In the genomic region with DNA sequence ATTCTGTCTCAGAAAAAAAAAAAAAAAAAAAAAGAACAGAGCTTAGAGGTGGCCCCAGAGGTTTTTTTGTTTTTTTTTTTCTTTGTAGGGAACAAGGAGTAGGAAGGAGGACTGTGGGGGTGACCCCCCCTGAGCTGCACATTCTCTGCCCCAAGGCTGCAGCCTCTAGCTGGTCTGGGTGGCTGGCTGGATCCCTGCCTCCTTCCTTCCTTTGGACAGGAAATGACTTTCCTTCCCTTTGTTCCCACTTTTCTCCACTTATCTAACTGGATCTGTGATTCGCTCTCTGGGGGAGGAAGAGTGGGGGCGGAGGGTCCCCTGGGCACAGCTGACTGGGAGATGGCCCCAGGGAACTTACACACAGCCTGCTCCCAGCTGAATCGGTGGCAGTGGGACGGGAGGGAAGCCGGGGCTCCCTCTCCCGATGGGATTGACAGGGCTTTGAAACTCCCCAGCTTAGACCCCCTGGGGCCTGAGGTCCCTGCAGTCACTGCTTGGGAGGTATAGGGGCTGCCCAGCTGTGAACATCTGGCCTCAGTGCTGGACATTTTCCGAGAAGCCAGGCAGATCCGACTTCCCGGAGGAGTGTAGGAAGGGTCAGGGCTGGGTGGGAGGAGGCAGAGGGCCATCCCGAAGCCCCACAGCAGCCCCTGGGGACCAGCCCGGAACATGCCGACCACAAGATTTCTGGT, we compare ENCODE assay signal across 2 cellular contexts.
TF ChIP-seq lines count a peak whose summit lies in the region.

No MANE protein-coding gene starts in this region.

TF ChIP-seq in GM23338, 12 proteins besides CTCF, POLR2A, EP300 and RAD21:
- TF ChIP-seq POLR2AphosphoS5 (IDR thresholded peaks at IDR 0.05; ENCODE audit: low read depth) (no peak), ZNF331 (CRISPR knock-in tag; IDR thresholded peaks at IDR 0.05; ENCODE audit: low read depth) (no peak), EZH2phosphoT487 (IDR thresholded peaks at IDR 0.05; ENCODE audit: unreplicated experiment) (no peak), JUNB (IDR thresholded peaks at IDR 0.05; ENCODE audit: unreplicated experiment) (no peak)
- TF ChIP-seq, protein P1, sequence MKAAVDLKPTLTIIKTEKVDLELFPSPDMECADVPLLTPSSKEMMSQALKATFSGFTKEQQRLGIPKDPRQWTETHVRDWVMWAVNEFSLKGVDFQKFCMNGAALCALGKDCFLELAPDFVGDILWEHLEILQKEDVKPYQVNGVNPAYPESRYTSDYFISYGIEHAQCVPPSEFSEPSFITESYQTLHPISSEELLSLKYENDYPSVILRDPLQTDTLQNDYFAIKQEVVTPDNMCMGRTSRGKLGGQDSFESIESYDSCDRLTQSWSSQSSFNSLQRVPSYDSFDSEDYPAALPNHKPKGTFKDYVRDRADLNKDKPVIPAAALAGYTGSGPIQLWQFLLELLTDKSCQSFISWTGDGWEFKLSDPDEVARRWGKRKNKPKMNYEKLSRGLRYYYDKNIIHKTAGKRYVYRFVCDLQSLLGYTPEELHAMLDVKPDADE (IDR thresholded peaks at IDR 0.05), result 0 out of 2 replicates have a peak, but pooled peaks have one; percentile 21
- TF ChIP-seq, protein P2, sequence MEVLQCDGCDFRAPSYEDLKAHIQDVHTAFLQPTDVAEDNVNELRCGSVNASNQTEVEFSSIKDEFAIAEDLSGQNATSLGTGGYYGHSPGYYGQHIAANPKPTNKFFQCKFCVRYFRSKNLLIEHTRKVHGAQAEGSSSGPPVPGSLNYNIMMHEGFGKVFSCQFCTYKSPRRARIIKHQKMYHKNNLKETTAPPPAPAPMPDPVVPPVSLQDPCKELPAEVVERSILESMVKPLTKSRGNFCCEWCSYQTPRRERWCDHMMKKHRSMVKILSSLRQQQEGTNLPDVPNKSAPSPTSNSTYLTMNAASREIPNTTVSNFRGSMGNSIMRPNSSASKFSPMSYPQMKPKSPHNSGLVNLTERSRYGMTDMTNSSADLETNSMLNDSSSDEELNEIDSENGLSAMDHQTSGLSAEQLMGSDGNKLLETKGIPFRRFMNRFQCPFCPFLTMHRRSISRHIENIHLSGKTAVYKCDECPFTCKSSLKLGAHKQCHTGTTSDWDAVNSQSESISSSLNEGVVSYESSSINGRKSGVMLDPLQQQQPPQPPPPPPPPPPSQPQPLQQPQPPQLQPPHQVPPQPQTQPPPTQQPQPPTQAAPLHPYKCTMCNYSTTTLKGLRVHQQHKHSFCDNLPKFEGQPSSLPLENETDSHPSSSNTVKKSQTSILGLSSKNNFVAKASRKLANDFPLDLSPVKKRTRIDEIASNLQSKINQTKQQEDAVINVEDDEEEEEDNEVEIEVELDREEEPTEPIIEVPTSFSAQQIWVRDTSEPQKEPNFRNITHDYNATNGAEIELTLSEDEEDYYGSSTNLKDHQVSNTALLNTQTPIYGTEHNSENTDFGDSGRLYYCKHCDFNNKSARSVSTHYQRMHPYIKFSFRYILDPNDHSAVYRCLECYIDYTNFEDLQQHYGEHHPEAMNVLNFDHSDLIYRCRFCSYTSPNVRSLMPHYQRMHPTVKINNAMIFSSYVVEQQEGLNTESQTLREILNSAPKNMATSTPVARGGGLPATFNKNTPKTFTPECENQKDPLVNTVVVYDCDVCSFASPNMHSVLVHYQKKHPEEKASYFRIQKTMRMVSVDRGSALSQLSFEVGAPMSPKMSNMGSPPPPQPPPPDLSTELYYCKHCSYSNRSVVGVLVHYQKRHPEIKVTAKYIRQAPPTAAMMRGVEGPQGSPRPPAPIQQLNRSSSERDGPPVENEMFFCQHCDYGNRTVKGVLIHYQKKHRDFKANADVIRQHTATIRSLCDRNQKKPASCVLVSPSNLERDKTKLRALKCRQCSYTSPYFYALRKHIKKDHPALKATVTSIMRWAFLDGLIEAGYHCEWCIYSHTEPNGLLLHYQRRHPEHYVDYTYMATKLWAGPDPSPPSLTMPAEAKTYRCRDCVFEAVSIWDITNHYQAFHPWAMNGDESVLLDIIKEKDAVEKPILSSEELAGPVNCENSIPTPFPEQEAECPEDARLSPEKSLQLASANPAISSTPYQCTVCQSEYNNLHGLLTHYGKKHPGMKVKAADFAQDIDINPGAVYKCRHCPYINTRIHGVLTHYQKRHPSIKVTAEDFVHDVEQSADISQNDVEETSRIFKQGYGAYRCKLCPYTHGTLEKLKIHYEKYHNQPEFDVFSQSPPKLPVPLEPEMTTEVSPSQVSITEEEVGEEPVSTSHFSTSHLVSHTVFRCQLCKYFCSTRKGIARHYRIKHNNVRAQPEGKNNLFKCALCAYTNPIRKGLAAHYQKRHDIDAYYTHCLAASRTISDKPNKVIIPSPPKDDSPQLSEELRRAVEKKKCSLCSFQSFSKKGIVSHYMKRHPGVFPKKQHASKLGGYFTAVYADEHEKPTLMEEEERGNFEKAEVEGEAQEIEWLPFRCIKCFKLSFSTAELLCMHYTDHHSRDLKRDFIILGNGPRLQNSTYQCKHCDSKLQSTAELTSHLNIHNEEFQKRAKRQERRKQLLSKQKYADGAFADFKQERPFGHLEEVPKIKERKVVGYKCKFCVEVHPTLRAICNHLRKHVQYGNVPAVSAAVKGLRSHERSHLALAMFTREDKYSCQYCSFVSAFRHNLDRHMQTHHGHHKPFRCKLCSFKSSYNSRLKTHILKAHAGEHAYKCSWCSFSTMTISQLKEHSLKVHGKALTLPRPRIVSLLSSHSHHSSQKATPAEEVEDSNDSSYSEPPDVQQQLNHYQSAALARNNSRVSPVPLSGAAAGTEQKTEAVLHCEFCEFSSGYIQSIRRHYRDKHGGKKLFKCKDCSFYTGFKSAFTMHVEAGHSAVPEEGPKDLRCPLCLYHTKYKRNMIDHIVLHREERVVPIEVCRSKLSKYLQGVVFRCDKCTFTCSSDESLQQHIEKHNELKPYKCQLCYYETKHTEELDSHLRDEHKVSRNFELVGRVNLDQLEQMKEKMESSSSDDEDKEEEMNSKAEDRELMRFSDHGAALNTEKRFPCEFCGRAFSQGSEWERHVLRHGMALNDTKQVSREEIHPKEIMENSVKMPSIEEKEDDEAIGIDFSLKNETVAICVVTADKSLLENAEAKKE (CRISPR knock-in tag; IDR thresholded peaks at IDR 0.05), result no peak
- TF ChIP-seq, protein P3, sequence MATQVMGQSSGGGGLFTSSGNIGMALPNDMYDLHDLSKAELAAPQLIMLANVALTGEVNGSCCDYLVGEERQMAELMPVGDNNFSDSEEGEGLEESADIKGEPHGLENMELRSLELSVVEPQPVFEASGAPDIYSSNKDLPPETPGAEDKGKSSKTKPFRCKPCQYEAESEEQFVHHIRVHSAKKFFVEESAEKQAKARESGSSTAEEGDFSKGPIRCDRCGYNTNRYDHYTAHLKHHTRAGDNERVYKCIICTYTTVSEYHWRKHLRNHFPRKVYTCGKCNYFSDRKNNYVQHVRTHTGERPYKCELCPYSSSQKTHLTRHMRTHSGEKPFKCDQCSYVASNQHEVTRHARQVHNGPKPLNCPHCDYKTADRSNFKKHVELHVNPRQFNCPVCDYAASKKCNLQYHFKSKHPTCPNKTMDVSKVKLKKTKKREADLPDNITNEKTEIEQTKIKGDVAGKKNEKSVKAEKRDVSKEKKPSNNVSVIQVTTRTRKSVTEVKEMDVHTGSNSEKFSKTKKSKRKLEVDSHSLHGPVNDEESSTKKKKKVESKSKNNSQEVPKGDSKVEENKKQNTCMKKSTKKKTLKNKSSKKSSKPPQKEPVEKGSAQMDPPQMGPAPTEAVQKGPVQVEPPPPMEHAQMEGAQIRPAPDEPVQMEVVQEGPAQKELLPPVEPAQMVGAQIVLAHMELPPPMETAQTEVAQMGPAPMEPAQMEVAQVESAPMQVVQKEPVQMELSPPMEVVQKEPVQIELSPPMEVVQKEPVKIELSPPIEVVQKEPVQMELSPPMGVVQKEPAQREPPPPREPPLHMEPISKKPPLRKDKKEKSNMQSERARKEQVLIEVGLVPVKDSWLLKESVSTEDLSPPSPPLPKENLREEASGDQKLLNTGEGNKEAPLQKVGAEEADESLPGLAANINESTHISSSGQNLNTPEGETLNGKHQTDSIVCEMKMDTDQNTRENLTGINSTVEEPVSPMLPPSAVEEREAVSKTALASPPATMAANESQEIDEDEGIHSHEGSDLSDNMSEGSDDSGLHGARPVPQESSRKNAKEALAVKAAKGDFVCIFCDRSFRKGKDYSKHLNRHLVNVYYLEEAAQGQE (IDR thresholded peaks at IDR 0.05; ENCODE audit: unreplicated experiment), result no peak

TF ChIP-seq in K562, 482 proteins besides CTCF, POLR2A, EP300 and RAD21:
- TF ChIP-seq LCOR (CRISPR knock-in tag; IDR thresholded peaks at IDR 0.05), result no peak
- peak; percentile 71 for TF ChIP-seq EGR1 (conservative IDR thresholded peaks at IDR 0.05)
- TF ChIP-seq MYNN (IDR thresholded peaks at IDR 0.05), result no peak
- no peak for TF ChIP-seq MYNN (CRISPR knock-in tag; IDR thresholded peaks at IDR 0.05)
- no peak for TF ChIP-seq SNRNP70 (optimal IDR thresholded peaks at IDR 0.05; ENCODE audit: low read depth, low read length)
- no peak for TF ChIP-seq ZNF3 (CRISPR knock-in tag; IDR thresholded peaks at IDR 0.05)
- TF ChIP-seq, protein P4, sequence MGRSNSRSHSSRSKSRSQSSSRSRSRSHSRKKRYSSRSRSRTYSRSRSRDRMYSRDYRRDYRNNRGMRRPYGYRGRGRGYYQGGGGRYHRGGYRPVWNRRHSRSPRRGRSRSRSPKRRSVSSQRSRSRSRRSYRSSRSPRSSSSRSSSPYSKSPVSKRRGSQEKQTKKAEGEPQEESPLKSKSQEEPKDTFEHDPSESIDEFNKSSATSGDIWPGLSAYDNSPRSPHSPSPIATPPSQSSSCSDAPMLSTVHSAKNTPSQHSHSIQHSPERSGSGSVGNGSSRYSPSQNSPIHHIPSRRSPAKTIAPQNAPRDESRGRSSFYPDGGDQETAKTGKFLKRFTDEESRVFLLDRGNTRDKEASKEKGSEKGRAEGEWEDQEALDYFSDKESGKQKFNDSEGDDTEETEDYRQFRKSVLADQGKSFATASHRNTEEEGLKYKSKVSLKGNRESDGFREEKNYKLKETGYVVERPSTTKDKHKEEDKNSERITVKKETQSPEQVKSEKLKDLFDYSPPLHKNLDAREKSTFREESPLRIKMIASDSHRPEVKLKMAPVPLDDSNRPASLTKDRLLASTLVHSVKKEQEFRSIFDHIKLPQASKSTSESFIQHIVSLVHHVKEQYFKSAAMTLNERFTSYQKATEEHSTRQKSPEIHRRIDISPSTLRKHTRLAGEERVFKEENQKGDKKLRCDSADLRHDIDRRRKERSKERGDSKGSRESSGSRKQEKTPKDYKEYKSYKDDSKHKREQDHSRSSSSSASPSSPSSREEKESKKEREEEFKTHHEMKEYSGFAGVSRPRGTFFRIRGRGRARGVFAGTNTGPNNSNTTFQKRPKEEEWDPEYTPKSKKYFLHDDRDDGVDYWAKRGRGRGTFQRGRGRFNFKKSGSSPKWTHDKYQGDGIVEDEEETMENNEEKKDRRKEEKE (IDR thresholded peaks at IDR 0.05; ENCODE audit: borderline replicate concordance in 1 of 2, control insufficient read depth in 1 of 2, low read depth in 2 of 2, low read length in 1 of 2), result no peak
- TF ChIP-seq, protein P5, sequence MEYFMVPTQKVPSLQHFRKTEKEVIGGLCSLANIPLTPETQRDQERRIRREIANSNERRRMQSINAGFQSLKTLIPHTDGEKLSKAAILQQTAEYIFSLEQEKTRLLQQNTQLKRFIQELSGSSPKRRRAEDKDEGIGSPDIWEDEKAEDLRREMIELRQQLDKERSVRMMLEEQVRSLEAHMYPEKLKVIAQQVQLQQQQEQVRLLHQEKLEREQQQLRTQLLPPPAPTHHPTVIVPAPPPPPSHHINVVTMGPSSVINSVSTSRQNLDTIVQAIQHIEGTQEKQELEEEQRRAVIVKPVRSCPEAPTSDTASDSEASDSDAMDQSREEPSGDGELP (CRISPR knock-in tag; IDR thresholded peaks at IDR 0.05; ENCODE audit: borderline replicate concordance), result peak; percentile 31; the same call in 1 of the 2 replicates
- no peak for TF ChIP-seq ZNF830 (CRISPR knock-in tag; IDR thresholded peaks at IDR 0.05)
- no peak for TF ChIP-seq KLF1 (tag; IDR thresholded peaks at IDR 0.05)
- TF ChIP-seq, protein P6, sequence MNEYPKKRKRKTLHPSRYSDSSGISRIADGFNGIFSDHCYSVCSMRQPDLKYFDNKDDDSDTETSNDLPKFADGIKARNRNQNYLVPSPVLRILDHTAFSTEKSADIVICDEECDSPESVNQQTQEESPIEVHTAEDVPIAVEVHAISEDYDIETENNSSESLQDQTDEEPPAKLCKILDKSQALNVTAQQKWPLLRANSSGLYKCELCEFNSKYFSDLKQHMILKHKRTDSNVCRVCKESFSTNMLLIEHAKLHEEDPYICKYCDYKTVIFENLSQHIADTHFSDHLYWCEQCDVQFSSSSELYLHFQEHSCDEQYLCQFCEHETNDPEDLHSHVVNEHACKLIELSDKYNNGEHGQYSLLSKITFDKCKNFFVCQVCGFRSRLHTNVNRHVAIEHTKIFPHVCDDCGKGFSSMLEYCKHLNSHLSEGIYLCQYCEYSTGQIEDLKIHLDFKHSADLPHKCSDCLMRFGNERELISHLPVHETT (CRISPR knock-in tag; conservative IDR thresholded peaks at IDR 0.05 in 1 of 2, IDR thresholded peaks at IDR 0.05 in 1 of 2), result no peak
- TF ChIP-seq, protein P7, sequence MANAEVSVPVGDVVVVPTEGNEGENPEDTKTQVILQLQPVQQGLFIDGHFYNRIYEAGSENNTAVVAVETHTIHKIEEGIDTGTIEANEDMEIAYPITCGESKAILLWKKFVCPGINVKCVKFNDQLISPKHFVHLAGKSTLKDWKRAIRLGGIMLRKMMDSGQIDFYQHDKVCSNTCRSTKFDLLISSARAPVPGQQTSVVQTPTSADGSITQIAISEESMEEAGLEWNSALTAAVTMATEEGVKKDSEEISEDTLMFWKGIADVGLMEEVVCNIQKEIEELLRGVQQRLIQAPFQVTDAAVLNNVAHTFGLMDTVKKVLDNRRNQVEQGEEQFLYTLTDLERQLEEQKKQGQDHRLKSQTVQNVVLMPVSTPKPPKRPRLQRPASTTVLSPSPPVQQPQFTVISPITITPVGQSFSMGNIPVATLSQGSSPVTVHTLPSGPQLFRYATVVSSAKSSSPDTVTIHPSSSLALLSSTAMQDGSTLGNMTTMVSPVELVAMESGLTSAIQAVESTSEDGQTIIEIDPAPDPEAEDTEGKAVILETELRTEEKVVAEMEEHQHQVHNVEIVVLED (CRISPR knock-in tag; IDR thresholded peaks at IDR 0.05), result no peak
- no peak for TF ChIP-seq FOXK2 (conservative IDR thresholded peaks at IDR 0.05 in 1 of 2, IDR thresholded peaks at IDR 0.05 in 1 of 2; ENCODE audit: low read depth in 2 of 2)
